In the genomic region with DNA sequence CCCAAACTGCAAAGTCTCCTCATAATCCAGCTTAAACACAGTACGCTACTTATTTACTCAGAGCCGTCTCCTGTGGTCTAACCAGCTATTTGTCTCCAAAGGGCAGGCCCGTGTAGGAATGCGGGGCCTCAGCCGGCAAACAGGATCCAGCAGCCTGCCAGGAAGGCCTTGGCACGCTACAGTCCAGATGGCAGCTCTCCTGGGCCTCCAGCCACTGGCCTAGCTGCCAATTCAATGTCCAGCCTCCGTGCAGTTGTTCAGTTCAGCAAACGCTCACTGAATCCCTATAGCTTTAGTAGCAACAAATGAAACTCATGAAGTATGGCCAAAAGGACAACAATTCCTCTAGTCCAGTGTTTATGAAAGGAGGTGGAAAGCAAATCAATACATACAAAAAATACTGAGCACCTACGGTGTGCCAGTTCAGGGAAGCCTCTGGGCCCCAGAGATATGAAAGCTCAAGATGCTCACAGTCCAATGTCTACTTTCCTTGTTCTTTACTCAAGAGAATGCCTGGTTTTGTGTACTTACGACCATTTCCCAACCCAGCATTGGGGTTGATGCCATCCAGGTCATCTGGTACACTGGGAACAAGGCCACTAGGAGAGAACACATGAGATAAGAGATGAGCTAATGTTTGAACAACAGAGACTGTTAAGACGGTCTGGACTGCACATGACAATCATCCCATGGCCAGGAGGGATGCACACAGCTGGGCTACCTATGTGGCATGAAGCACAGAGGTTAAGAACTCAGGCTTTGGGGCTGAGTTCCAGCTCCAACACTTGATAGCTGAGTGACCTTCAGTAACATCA, we compare ENCODE assay signal across 1 cellular context.
TF ChIP-seq lines count a peak whose summit lies in the region.

No MANE protein-coding gene starts in this region.

TF ChIP-seq in HepG2, 621 proteins besides CTCF, POLR2A, EP300 and RAD21 (continued from another document):
- no peak for TF ChIP-seq ZNF883 (CRISPR knock-in tag; IDR thresholded peaks at IDR 0.05; ENCODE audit: not compliant biosample characterization)
- TF ChIP-seq, protein P1, sequence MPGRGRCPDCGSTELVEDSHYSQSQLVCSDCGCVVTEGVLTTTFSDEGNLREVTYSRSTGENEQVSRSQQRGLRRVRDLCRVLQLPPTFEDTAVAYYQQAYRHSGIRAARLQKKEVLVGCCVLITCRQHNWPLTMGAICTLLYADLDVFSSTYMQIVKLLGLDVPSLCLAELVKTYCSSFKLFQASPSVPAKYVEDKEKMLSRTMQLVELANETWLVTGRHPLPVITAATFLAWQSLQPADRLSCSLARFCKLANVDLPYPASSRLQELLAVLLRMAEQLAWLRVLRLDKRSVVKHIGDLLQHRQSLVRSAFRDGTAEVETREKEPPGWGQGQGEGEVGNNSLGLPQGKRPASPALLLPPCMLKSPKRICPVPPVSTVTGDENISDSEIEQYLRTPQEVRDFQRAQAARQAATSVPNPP (CRISPR knock-in tag; IDR thresholded peaks at IDR 0.05), result no peak
- no peak for TF ChIP-seq SRSF1 (optimal IDR thresholded peaks at IDR 0.05; ENCODE audit: low read depth, low read length)
- no peak for TF ChIP-seq ZNF850 (CRISPR knock-in tag; conservative IDR thresholded peaks at IDR 0.05)
- TF ChIP-seq GATA4 (IDR thresholded peaks at IDR 0.05; ENCODE audit: borderline replicate concordance, low read depth), result peak; percentile 89; the same call in 1 of the 2 replicates
- TF ChIP-seq SUZ12 (IDR thresholded peaks at IDR 0.05; ENCODE audit: low read depth, low read length), result no peak
- TF ChIP-seq ZMAT3 (CRISPR knock-in tag; conservative IDR thresholded peaks at IDR 0.05), result 0 out of 2 replicates have a peak, but pooled peaks have one; percentile 54
- TF ChIP-seq PLSCR1 (CRISPR knock-in tag; IDR thresholded peaks at IDR 0.05; ENCODE audit: borderline replicate concordance), result no peak
- no peak for TF ChIP-seq SOX6 (IDR thresholded peaks at IDR 0.05)
- peak; percentile 99 for TF ChIP-seq SOX6 (CRISPR knock-in tag; IDR thresholded peaks at IDR 0.05)
- TF ChIP-seq, protein P2, sequence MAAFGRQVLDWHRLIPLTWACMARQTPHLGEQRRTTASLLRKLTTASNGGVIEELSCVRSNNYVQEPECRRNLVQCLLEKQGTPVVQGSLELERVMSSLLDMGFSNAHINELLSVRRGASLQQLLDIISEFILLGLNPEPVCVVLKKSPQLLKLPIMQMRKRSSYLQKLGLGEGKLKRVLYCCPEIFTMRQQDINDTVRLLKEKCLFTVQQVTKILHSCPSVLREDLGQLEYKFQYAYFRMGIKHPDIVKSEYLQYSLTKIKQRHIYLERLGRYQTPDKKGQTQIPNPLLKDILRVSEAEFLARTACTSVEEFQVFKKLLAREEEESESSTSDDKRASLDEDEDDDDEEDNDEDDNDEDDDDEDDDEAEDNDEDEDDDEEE (CRISPR knock-in tag; IDR thresholded peaks at IDR 0.05), result no peak
- peak; percentile 36; the same call in 1 of the 2 replicates for TF ChIP-seq ZBTB7B (CRISPR knock-in tag; IDR thresholded peaks at IDR 0.05)
- peak; percentile 69; the same call in 1 of the 2 replicates for TF ChIP-seq TOPORS (CRISPR knock-in tag; IDR thresholded peaks at IDR 0.05)
